In genomic region chr14:104926619-104927431, GRCh38 we compare ENCODE assay signal across 9 cellular contexts. TPM values are rescaled to one million over a fixed set of nuclear protein-coding genes. Genes with fewer than 3 reads are reported as not detected.
DNase-seq lines count a peak whose midpoint lies in the region; ATAC-seq lines count a peak whose summit lies in the region.
"Had no signal": no experiment of that assay in that cellular context is flagged by ENCODE, and none has a peak within 500 bp of the region (broad histone marks: within the 10 kb centered on the region; RNA-seq: fewer than 3 reads in every experiment).

No MANE protein-coding gene starts in this region.

- no peak overlapping the region for H3K4me2 ChIP-seq in trophoblast cell (ENCODE audit: low read length)

- peaks cover 28% of the 10 kb centered on the region for H3K4me1 Mint-ChIP-seq in memory B cell

- H3K4me3 ChIP-seq in trophoblast cell (ENCODE audit: low read depth, low read length), result no peak overlapping the region
- no peak overlapping the region for H3K4me3 ChIP-seq in H7 (ENCODE audit: insufficient read depth, low read depth, low read length)
- H3K4me3 ChIP-seq: lung had no signal

- peak overlapping the region; percentile 87 for H3K27ac Mint-ChIP-seq in memory B cell

- no peak overlapping the region for H3K4ac ChIP-seq in trophoblast cell (ENCODE audit: low read depth, low read length)

- H3K14ac ChIP-seq in trophoblast cell (ENCODE audit: low read length), result no peak overlapping the region

- no CpG with 5 or more reads among the region's 21 CpGs for WGBS in trophoblast cell (ENCODE audit: extremely low coverage, insufficient coverage, insufficient read length)

- peak; percentile 90 for DNase-seq in NAMALWA (ENCODE audit: low spot score)
- peak; percentile 57 to 67 for DNase-seq in memory B cell (ENCODE audit: low spot score in 2 of 2)
- no peak for DNase-seq in NCI-H1105 treated with DMSO at 0.1 percent for 48 hours (lab: John Stamatoyannopoulos, UW)
- no peak for DNase-seq in NCI-H1092 (lab: John Stamatoyannopoulos, UW)
- DNase-seq in trophoblast cell, result no peak
- no peak for DNase-seq in H7

- H2BK12ac ChIP-seq in trophoblast cell (ENCODE audit: low read length), result no peak overlapping the region

- H4K12ac ChIP-seq in trophoblast cell (ENCODE audit: low read depth, low read length), result no peak overlapping the region

- no peak overlapping the region for H3K23ac ChIP-seq in trophoblast cell (ENCODE audit: low read length)

- H3K27ac ChIP-seq in trophoblast cell (ENCODE audit: low read depth, low read length), result no peak overlapping the region

- peaks cover 14% of the 10 kb centered on the region for H3K27me3 ChIP-seq in trophoblast cell (ENCODE audit: insufficient read depth, low read length)
- H3K27me3 ChIP-seq in H7 (ENCODE audit: control insufficient read depth, insufficient read depth, low read length), result peaks cover 16% of the 10 kb centered on the region; the same call in 1 of the 2 replicates

- H3K4me1 ChIP-seq in trophoblast cell (ENCODE audit: control insufficient read depth in 1 of 2, insufficient read depth in 2 of 2, low read length in 2 of 2), result no peaks in the 10 kb centered on the region

- H3K9me3 Mint-ChIP-seq in memory B cell, result no peaks in the 10 kb centered on the region

- H2AFZ ChIP-seq in trophoblast cell (ENCODE audit: insufficient read depth, low read length, poor library complexity), result no peak overlapping the region

- no peak overlapping the region for H4K91ac ChIP-seq in trophoblast cell (ENCODE audit: low read depth, low read length)

- no peaks in the 10 kb centered on the region for H3K79me2 ChIP-seq in trophoblast cell (ENCODE audit: control insufficient read depth, insufficient read depth, low read length, poor library complexity)

- H3K18ac ChIP-seq in trophoblast cell (ENCODE audit: low read length), result no peak overlapping the region

- H3K27me3 Mint-ChIP-seq in memory B cell, result no peaks in the 10 kb centered on the region

- peaks cover 9% of the 10 kb centered on the region for H3K9me3 ChIP-seq in trophoblast cell (ENCODE audit: insufficient read depth, low read depth, low read length)

- no peak overlapping the region for H4K8ac ChIP-seq in trophoblast cell (ENCODE audit: low read depth, low read length)

- peaks cover 2% of the 10 kb centered on the region for H3K36me3 Mint-ChIP-seq in memory B cell

- H2BK120ac ChIP-seq in trophoblast cell (ENCODE audit: insufficient read depth, low read length, poor library complexity), result no peak overlapping the region

- ATAC-seq in GM18870 (IDR thresholded peaks at IDR 0.05; ENCODE audit: unreplicated experiment) (peak; percentile 89), HG02610 (IDR thresholded peaks at IDR 0.05; ENCODE audit: unreplicated experiment) (peak; percentile 78), memory B cell (ENCODE audit: low read depth) (peak; percentile 78)

- H3K4me3 Mint-ChIP-seq in memory B cell, result peak overlapping the region; percentile 92

- no peak overlapping the region for H2BK5ac ChIP-seq in trophoblast cell (ENCODE audit: low read depth, low read length, poor library complexity)

- H3K36me3 ChIP-seq in trophoblast cell (ENCODE audit: control insufficient read depth in 1 of 2, insufficient read depth in 2 of 2, low read length in 2 of 2) (no peaks in the 10 kb centered on the region), H7 (replicated peaks; ENCODE audit: control insufficient read depth, insufficient read depth, low read length) (no peaks in the 10 kb centered on the region)

- no peaks in the 10 kb centered on the region for H3K79me1 ChIP-seq in trophoblast cell (ENCODE audit: low read length)

- no peak overlapping the region for H3K9ac ChIP-seq in trophoblast cell (ENCODE audit: low read length)

- H2AK5ac ChIP-seq in trophoblast cell (ENCODE audit: low read length), result no peak overlapping the region

RNA-seq across cellular contexts. Expression of gene PLD4, which starts 2.1 kb away (rescaled TPM):
- polyA plus RNA-seq in trophoblast cell (2013), result 0.04 and 0.08 TPM in 2 replicates
- total RNA-seq in H7 (2014; rRNA removed; shearing (Covaris generic)), result 0.11 TPM in 1 of 2 replicates, not detected in the other

RNA-seq across cellular contexts. Expression of gene AHNAK2, which starts 51.3 kb away (rescaled TPM):
- polyA plus RNA-seq in trophoblast cell (2013), result 1.2 and 1.5 TPM in 2 replicates
- 2.0 and 2.3 TPM in 2 replicates for total RNA-seq in H7 (2014; rRNA removed; shearing (Covaris generic))

RNA-seq across cellular contexts. Expression of gene CLBA1, which starts 58.8 kb away (rescaled TPM):
- 2.2 and 2.6 TPM in 2 replicates for polyA plus RNA-seq in trophoblast cell (2013)
- 3.5 and 3.7 TPM in 2 replicates for total RNA-seq in H7 (2014; rRNA removed; shearing (Covaris generic))

Comparison
In these comparisons a context has a peak if more than half of its experiments do, and no peak if none do; other contexts are left out.
1. DNase-seq: peak in NAMALWA (single experiment) and memory B cell (2 of 2); none in NCI-H1105 treated with DMSO at 0.1 percent for 48 hours (single experiment), NCI-H1092 (single experiment), trophoblast cell (0 of 2) and H7 (single experiment).
2. Peak in every context shown above with its lines, with median percentiles within 50 percentile points of each other: ATAC-seq.